Comparison of ENCODE assay signal across 1 cellular context in genomic region chr11:36594316-36594989, GRCh38.
TF ChIP-seq lines count a peak whose summit lies in the region.

IFTAP (plus strand) TSS chr11:36594502; CDS start chr11:36610104, 15,602 bp downstream.

TF ChIP-seq in K562, 482 proteins besides CTCF, POLR2A, EP300 and RAD21 (continued from another document and continues in another):
- TF ChIP-seq E2F6 (IDR thresholded peaks at IDR 0.05; ENCODE audit: borderline replicate concordance in 1 of 2, extremely low read depth in 1 of 2, insufficient read depth in 1 of 2, insufficient read length in 1 of 2, low read depth in 1 of 2, low read length in 1 of 2, poor library complexity in 1 of 2, severe bottlenecking in 1 of 2), result no peak
- no peak for TF ChIP-seq ZKSCAN3 (CRISPR knock-in tag; IDR thresholded peaks at IDR 0.05)
- TF ChIP-seq ZBTB26 (CRISPR knock-in tag; IDR thresholded peaks at IDR 0.05), result no peak
- no peak for TF ChIP-seq ZNF436 (CRISPR knock-in tag; IDR thresholded peaks at IDR 0.05)
- TF ChIP-seq TRIM24 (IDR thresholded peaks at IDR 0.05), result peak in 1 of 2 experiments; percentile 97; a peak in 2 of 4 replicates
- no peak for TF ChIP-seq PRMT5 (CRISPR knock-in tag; IDR thresholded peaks at IDR 0.05)
- no peak for TF ChIP-seq HNRNPUL1 (IDR thresholded peaks at IDR 0.05; ENCODE audit: low read length)
- TF ChIP-seq BCL6 (CRISPR knock-in tag; IDR thresholded peaks at IDR 0.05), result peak; percentile 83
- TF ChIP-seq PTBP1 (IDR thresholded peaks at IDR 0.05; ENCODE audit: low read depth, low read length), result no peak
- TF ChIP-seq BHLHE40 (IDR thresholded peaks at IDR 0.05; ENCODE audit: low read length), result no peak
- TF ChIP-seq SMAD1 (IDR thresholded peaks at IDR 0.05; ENCODE audit: low read depth, low read length, partially characterized antibody), result no peak
- TF ChIP-seq ZNF224 (CRISPR knock-in tag; IDR thresholded peaks at IDR 0.05), result no peak
- TF ChIP-seq CREB3 (tag; conservative IDR thresholded peaks at IDR 0.05; ENCODE audit: low read depth), result peak; percentile 94
- no peak for TF ChIP-seq POLR2B (IDR thresholded peaks at IDR 0.05; ENCODE audit: low read depth, partially characterized antibody)
- TF ChIP-seq ZNF561 (CRISPR knock-in tag; conservative IDR thresholded peaks at IDR 0.05), result no peak
- TF ChIP-seq SAFB2 (IDR thresholded peaks at IDR 0.05; ENCODE audit: borderline replicate concordance, low read depth, low read length, severe bottlenecking), result no peak
- TF ChIP-seq PHTF2 (CRISPR knock-in tag; IDR thresholded peaks at IDR 0.05), result peak; percentile 18; the same call in 1 of the 2 replicates
- no peak for TF ChIP-seq SOX6 (IDR thresholded peaks at IDR 0.05)
- no peak for TF ChIP-seq RBM39 (optimal IDR thresholded peaks at IDR 0.05; ENCODE audit: low read depth, low read length)
- peak; percentile 77; the same call in 1 of the 2 replicates for TF ChIP-seq ETS1 (conservative IDR thresholded peaks at IDR 0.05; ENCODE audit: control insufficient read depth, low read depth, low read length)
- TF ChIP-seq ZNF785 (CRISPR knock-in tag; IDR thresholded peaks at IDR 0.05), result no peak
- no peak for TF ChIP-seq ZBTB33 (CRISPR knock-in tag; IDR thresholded peaks at IDR 0.05)
- no peak for TF ChIP-seq ZNF57 (CRISPR knock-in tag; IDR thresholded peaks at IDR 0.05)
- no peak for TF ChIP-seq RREB1 (CRISPR knock-in tag; IDR thresholded peaks at IDR 0.05)
- no peak for TF ChIP-seq SUPT5H (IDR thresholded peaks at IDR 0.05)
- no peak for TF ChIP-seq FIP1L1 (IDR thresholded peaks at IDR 0.05; ENCODE audit: low read depth, low read length, poor library complexity, severe bottlenecking)
- no peak for TF ChIP-seq SMARCA4 (IDR thresholded peaks at IDR 0.05)
- no peak for TF ChIP-seq TRIM25 (IDR thresholded peaks at IDR 0.05; ENCODE audit: borderline replicate concordance)
- no peak for TF ChIP-seq RBM17 (IDR thresholded peaks at IDR 0.05; ENCODE audit: borderline replicate concordance, low read depth, low read length)
- TF ChIP-seq MEF2A (IDR thresholded peaks at IDR 0.05; ENCODE audit: control insufficient read depth, low read depth, low read length), result no peak
- 0 out of 2 replicates have a peak, but pooled peaks have one; percentile 13 for TF ChIP-seq NFIC (IDR thresholded peaks at IDR 0.05)
- no peak for TF ChIP-seq STAT5B (CRISPR knock-in tag; IDR thresholded peaks at IDR 0.05)
- TF ChIP-seq CSDE1 (IDR thresholded peaks at IDR 0.05), result no peak
- no peak for TF ChIP-seq ZNF512 (tag; IDR thresholded peaks at IDR 0.05)
- peak; percentile 38; the same call in 1 of the 2 replicates for TF ChIP-seq GTF2A2 (tag; IDR thresholded peaks at IDR 0.05)
- no peak for TF ChIP-seq TCF7L2 (IDR thresholded peaks at IDR 0.05; ENCODE audit: low read depth, low read length)
- TF ChIP-seq VEZF1 (CRISPR knock-in tag; IDR thresholded peaks at IDR 0.05), result no peak
- peak; percentile 60; the same call in 1 of the 2 replicates for TF ChIP-seq BACH1 (tag; IDR thresholded peaks at IDR 0.05)
- TF ChIP-seq RBFOX2 (IDR thresholded peaks at IDR 0.05; ENCODE audit: low read depth, low read length), result no peak
- TF ChIP-seq THRAP3 (IDR thresholded peaks at IDR 0.05; ENCODE audit: borderline replicate concordance), result no peak
- no peak for TF ChIP-seq MXD1 (CRISPR knock-in tag; IDR thresholded peaks at IDR 0.05; ENCODE audit: borderline replicate concordance, poor library complexity, severe bottlenecking)
- no peak for TF ChIP-seq HNRNPK (IDR thresholded peaks at IDR 0.05; ENCODE audit: low read depth, low read length, poor library complexity, severe bottlenecking)
- peak; percentile 67 for TF ChIP-seq ELF1 (tag; IDR thresholded peaks at IDR 0.05)
- no peak for TF ChIP-seq RBBP5 (IDR thresholded peaks at IDR 0.05; ENCODE audit: borderline replicate concordance, insufficient read depth, low read length, poor library complexity, severe bottlenecking)
- TF ChIP-seq ELF4 (CRISPR knock-in tag; IDR thresholded peaks at IDR 0.05), result no peak
- TF ChIP-seq ZBTB43 (CRISPR knock-in tag; IDR thresholded peaks at IDR 0.05), result no peak
- peak; percentile 82 for TF ChIP-seq TEAD2 (tag; IDR thresholded peaks at IDR 0.05)
- TF ChIP-seq LEF1 (IDR thresholded peaks at IDR 0.05), result no peak
- no peak for TF ChIP-seq MYNN (IDR thresholded peaks at IDR 0.05)
- no peak for TF ChIP-seq MYNN (CRISPR knock-in tag; IDR thresholded peaks at IDR 0.05)
